22 cellular contexts compared by ENCODE assay signal in the genomic region with DNA sequence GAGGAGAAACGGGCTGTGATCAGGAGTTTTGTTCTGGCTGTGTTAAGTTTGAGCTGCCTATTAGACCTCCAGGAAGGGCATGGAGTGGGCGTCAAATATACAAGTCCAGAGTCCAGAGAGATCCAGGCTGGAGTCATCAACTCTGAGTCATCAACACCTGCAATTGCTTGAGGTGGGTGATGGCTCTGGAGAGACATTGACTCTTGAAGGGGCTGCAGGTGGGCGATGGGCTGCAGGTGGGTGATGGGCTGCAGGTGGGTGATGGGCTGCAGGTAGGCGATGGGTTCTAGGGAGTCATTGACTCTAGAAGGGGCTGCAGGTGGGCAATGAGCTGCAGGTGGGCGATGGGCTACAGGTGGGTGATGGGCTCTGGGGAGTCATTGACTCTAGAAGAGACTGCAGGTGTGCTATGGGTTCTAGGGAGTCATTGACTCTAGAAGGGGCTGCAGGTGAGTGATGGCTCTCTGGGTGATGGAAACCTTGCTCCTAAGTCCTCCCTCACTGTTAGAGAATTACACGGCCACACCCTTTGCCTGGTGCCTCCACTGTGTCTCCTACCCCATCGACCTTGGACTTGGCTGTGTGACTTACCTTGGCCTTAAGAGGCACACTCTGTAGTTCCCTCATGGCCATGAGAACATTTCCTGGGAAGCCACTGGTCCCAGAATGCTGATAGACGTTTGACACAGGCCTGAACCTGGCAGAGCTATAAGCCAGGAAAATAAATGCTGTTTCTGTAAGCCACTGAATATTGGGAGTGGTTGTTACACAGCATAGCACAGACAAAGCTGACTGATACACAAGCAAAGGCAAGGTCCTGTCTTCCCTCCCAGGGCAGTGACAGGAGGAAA. TPM values are rescaled to one million over a fixed set of nuclear protein-coding genes. Genes with fewer than 3 reads are reported as not detected.
"Had no signal": no experiment of that assay in that cellular context is flagged by ENCODE, and none has a peak within 500 bp of the region (broad histone marks: within the 10 kb centered on the region; RNA-seq: fewer than 3 reads in every experiment).

No MANE protein-coding gene starts in this region.

- H3K4me1 ChIP-seq: psoas muscle had no signal

- H3K4me3 ChIP-seq: coronary artery, psoas muscle had no signal

- DNase-seq: effector CD4-positive, alpha-beta T cell; endodermal cell; foreskin melanocyte; head of caudate nucleus; hippocampal formation; psoas muscle; stimulated activated CD4-positive, alpha-beta T cell treated with anti-CD3 and anti-CD28 coated beads, Interleukin-2, amount 100 ng/mL, for 24 hours; stimulated activated CD4-positive, alpha-beta T cell treated with anti-CD3 and anti-CD28 coated beads, Interleukin-4, amount 100 ng/mL, for 4 hours; stimulated activated naive CD4-positive, alpha-beta T cell; trophoblast cell had no signal

- ATAC-seq: natural killer cell treated with Interleukin-12 subunit alpha and Interleukin-12 subunit beta and Interleukin-15 and Interleukin-18, amount 100 ng/mL, for 72 hours; psoas muscle; sciatic nerve had no signal

- H3K27ac ChIP-seq: coronary artery, psoas muscle had no signal

- H3K9me3 ChIP-seq: psoas muscle had no signal

RNA-seq across cellular contexts. Expression of a gene that starts 10.4 kb away (rescaled TPM):
- total RNA-seq: endothelial cell of umbilical vein; natural killer cell treated with Interleukin-12 subunit alpha and Interleukin-12 subunit beta and Interleukin-15 and Interleukin-18, amount 100 ng/mL, for 72 hours; psoas muscle; sciatic nerve; skeletal muscle tissue had no signal

RNA-seq across cellular contexts. Expression of a gene that starts 52.8 kb away (rescaled TPM):
- total RNA-seq: chondrocyte; dermis microvascular lymphatic vessel endothelial cell; endodermal cell; endothelial cell of umbilical vein; kidney epithelial cell; lower leg skin; mesothelial cell of epicardium; natural killer cell treated with Interleukin-12 subunit alpha and Interleukin-12 subunit beta and Interleukin-15 and Interleukin-18, amount 100 ng/mL, for 72 hours; omental fat pad; psoas muscle; sciatic nerve; skeletal muscle tissue; urinary bladder had no signal
- polyA plus RNA-seq: endothelial cell of umbilical vein had no signal

RNA-seq across cellular contexts. Expression of a gene that starts 59.6 kb away (rescaled TPM):
- total RNA-seq: natural killer cell treated with Interleukin-12 subunit alpha and Interleukin-12 subunit beta and Interleukin-15 and Interleukin-18, amount 100 ng/mL, for 72 hours had no signal
